ENCODE assay signal across 8 cellular contexts in genomic region chr2:15939556-15939853, GRCh38. TPM values are rescaled to one million over a fixed set of nuclear protein-coding genes. Genes with fewer than 3 reads are reported as not detected.
DNase-seq lines count a peak whose midpoint lies in the region; ATAC-seq and TF ChIP-seq lines count a peak whose summit lies in the region.

No MANE protein-coding gene starts in this region.

- H3K27ac Mint-ChIP-seq in activated CD8-positive, alpha-beta T cell treated with anti-CD3 and anti-CD28 coated beads for 36 hours: no peak overlapping the region

- peaks cover 4% of the 10 kb centered on the region for H3K9me3 ChIP-seq in iPS-18c (ENCODE audit: control insufficient read depth, insufficient read depth, low read length)
- no peaks in the 10 kb centered on the region for H3K9me3 ChIP-seq in stomach smooth muscle (ENCODE audit: control insufficient read depth in 2 of 2, low read length in 2 of 2)

- no peaks in the 10 kb centered on the region for H3K36me3 Mint-ChIP-seq in activated CD8-positive, alpha-beta T cell treated with anti-CD3 and anti-CD28 coated beads for 36 hours (ENCODE audit: low read depth)

- peak; percentile 77 for DNase-seq in GM10248 (ENCODE audit: extremely low spot score)
- DNase-seq in HEK293T (ENCODE audit: extremely low spot score): peak; percentile 67
- DNase-seq in activated CD8-positive, alpha-beta T cell treated with anti-CD3 and anti-CD28 coated beads for 36 hours: no peak
- DNase-seq in DMS53 treated with DMSO at 0.1 percent for 48 hours (lab: John Stamatoyannopoulos, UW; ENCODE audit: unreplicated experiment): no peak
- DNase-seq in T1000 (lab: John Stamatoyannopoulos, UW): no peak
- no peak for DNase-seq in NCI-H446 (lab: John Stamatoyannopoulos, UW)

- no peak overlapping the region for H3K27ac ChIP-seq in stomach smooth muscle (ENCODE audit: low read length)

- peaks cover 35% of the 10 kb centered on the region for H3K4me1 ChIP-seq in stomach smooth muscle (ENCODE audit: control insufficient read depth, insufficient read depth, low read length)

- TF ChIP-seq CTCF in GM10248 (IDR thresholded peaks at IDR 0.05; ENCODE audit: control extremely low read depth, extremely low read depth, low read depth, missing control alignments): peak; percentile 84
- TF ChIP-seq CTCF in activated CD8-positive, alpha-beta T cell treated with anti-CD3 and anti-CD28 coated beads for 36 hours (IDR thresholded peaks at IDR 0.05): peak; percentile 77

- intact Hi-C loops in activated CD8-positive, alpha-beta T cell treated with anti-CD3 and anti-CD28 coated beads for 36 hours (cut with micrococcal nuclease): no loop called here

- peaks cover 51% of the 10 kb centered on the region for H3K27me3 Mint-ChIP-seq in activated CD8-positive, alpha-beta T cell treated with anti-CD3 and anti-CD28 coated beads for 36 hours

- peak; percentile 60 for ATAC-seq in activated CD8-positive, alpha-beta T cell treated with anti-CD3 and anti-CD28 coated beads for 36 hours

- peaks cover 21% of the 10 kb centered on the region for H3K4me1 Mint-ChIP-seq in activated CD8-positive, alpha-beta T cell treated with anti-CD3 and anti-CD28 coated beads for 36 hours (ENCODE audit: low read depth)

- CTCF ChIA-PET in GM10248 (lab: Yijun Ruan, JAX) (interaction anchor here (0.7 to 4.2 kb wide), 27 partner anchors 9 to 1704 kb away, joined by 3 to 30 read pairs (median 4); no protein-coding TSS in a partner anchor), HEK293T (lab: Yijun Ruan, JAX) (interaction anchor here (0.6 to 1.5 kb wide), 14 partner anchors 9 to 818 kb away, joined by 3 to 13 read pairs (median 3); no protein-coding TSS in a partner anchor)
- CTCF ChIA-PET in activated CD8-positive, alpha-beta T cell treated with anti-CD3 and anti-CD28 coated beads for 36 hours (lab: Charles Lee): interaction anchor here (0.7 to 4.6 kb wide), 32 partner anchors 8 to 817 kb away, joined by 3 to 35 read pairs (median 3); no protein-coding TSS in a partner anchor

- no peak overlapping the region for H3K9ac ChIP-seq in stomach smooth muscle (ENCODE audit: low read length in 2 of 2)

- no peaks in the 10 kb centered on the region for H3K9me3 Mint-ChIP-seq in activated CD8-positive, alpha-beta T cell treated with anti-CD3 and anti-CD28 coated beads for 36 hours

- H3K36me3 ChIP-seq in stomach smooth muscle (ENCODE audit: control insufficient read depth in 2 of 2, insufficient read depth in 2 of 2, low read length in 2 of 2): no peaks in the 10 kb centered on the region

- H3K4me3 ChIP-seq in iPS-18c (ENCODE audit: insufficient read depth, low read depth, low read length): peak overlapping the region; percentile 91
- H3K4me3 ChIP-seq in stomach smooth muscle (ENCODE audit: low read length in 2 of 2): peak overlapping the region; percentile 73 to 75

- POLR2A ChIA-PET in GM10248 (lab: Yijun Ruan, JAX) (no interaction called here), HEK293T (lab: Yijun Ruan, JAX) (interaction anchor here (1.1 kb wide), 1 partner anchor 155 kb away, joined by 4 read pairs; no protein-coding TSS in a partner anchor)
- POLR2A ChIA-PET in activated CD8-positive, alpha-beta T cell treated with anti-CD3 and anti-CD28 coated beads for 36 hours (lab: Charles Lee): interaction anchor here (1.0 kb wide), 1 partner anchor 563 kb away, joined by 4 read pairs; no protein-coding TSS in a partner anchor

- peaks cover 30% of the 10 kb centered on the region in 2 donors for H3K27me3 ChIP-seq in stomach smooth muscle (ENCODE audit: control insufficient read depth in 1 of 2, insufficient read depth in 2 of 2, low read length in 2 of 2)

- H3K4me3 Mint-ChIP-seq in activated CD8-positive, alpha-beta T cell treated with anti-CD3 and anti-CD28 coated beads for 36 hours: no peak overlapping the region

TF ChIP-seq in HEK293T, 16 proteins besides CTCF, POLR2A, EP300 and RAD21:
- TF ChIP-seq, protein P1, sequence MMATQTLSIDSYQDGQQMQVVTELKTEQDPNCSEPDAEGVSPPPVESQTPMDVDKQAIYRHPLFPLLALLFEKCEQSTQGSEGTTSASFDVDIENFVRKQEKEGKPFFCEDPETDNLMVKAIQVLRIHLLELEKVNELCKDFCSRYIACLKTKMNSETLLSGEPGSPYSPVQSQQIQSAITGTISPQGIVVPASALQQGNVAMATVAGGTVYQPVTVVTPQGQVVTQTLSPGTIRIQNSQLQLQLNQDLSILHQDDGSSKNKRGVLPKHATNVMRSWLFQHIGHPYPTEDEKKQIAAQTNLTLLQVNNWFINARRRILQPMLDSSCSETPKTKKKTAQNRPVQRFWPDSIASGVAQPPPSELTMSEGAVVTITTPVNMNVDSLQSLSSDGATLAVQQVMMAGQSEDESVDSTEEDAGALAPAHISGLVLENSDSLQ (IDR thresholded peaks at IDR 0.05): no peak
- no peak for TF ChIP-seq BHLHE40 (IDR thresholded peaks at IDR 0.05; ENCODE audit: borderline replicate concordance)
- TF ChIP-seq L3MBTL2 (conservative IDR thresholded peaks at IDR 0.05): no peak
- no peak for TF ChIP-seq FOXA1 (IDR thresholded peaks at IDR 0.05)
- no peak for TF ChIP-seq FOXK2 (IDR thresholded peaks at IDR 0.05)
- TF ChIP-seq CTBP1 (IDR thresholded peaks at IDR 0.05; ENCODE audit: borderline replicate concordance): no peak
- no peak for TF ChIP-seq ELF4 (IDR thresholded peaks at IDR 0.05)
- no peak for TF ChIP-seq SUZ12 (IDR thresholded peaks at IDR 0.05)

RNA-seq across cellular contexts. Expression of gene MYCN, which starts 0.8 kb away (rescaled TPM):
- under 1 TPM; 0.16 to 0.22 TPM for total RNA-seq in activated CD8-positive, alpha-beta T cell treated with anti-CD3 and anti-CD28 coated beads for 36 hours

Comparison
In these comparisons a context has a peak if more than half of its experiments do, and no peak if none do; other contexts are left out.
1. DNase-seq: peak in GM10248 (single experiment) and HEK293T (single experiment); none in activated CD8-positive, alpha-beta T cell treated with anti-CD3 and anti-CD28 coated beads for 36 hours (single experiment), DMS53 treated with DMSO at 0.1 percent for 48 hours (single experiment), T1000 (single experiment) and NCI-H446 (0 of 2).